Comparison of ENCODE assay signal across 13 cellular contexts in genomic region chr1:169874229-169874628, GRCh38. TPM values are rescaled to one million over a fixed set of nuclear protein-coding genes. Genes with fewer than 3 reads are reported as not detected.
DNase-seq lines count a peak whose midpoint lies in the region; ATAC-seq, FAIRE-seq and TF ChIP-seq lines count a peak whose summit lies in the region.
"Had no signal": no experiment of that assay in that cellular context is flagged by ENCODE, and none has a peak within 500 bp of the region (broad histone marks: within the 10 kb centered on the region; RNA-seq: fewer than 3 reads in every experiment).

No MANE protein-coding gene starts in this region.

- no peaks in the 10 kb centered on the region for H3K79me2 ChIP-seq in HepG2 (ENCODE audit: insufficient read depth, low read length)

- no peak for TF ChIP-seq RAD21 in HepG2 (CRISPR knock-in tag; IDR thresholded peaks at IDR 0.05)

- no peak for TF ChIP-seq CTCF in BJ (IDR thresholded peaks at IDR 0.05; ENCODE audit: insufficient read depth, low read depth, low read length)
- TF ChIP-seq CTCF in HepG2 (CRISPR knock-in tag; IDR thresholded peaks at IDR 0.05) = no peak

- TF ChIP-seq EP300 in HepG2 (IDR thresholded peaks at IDR 0.05; ENCODE audit: low read depth in 2 of 2, low read length in 2 of 2) (no peak), HepG2 (CRISPR knock-in tag; IDR thresholded peaks at IDR 0.05; ENCODE audit: borderline replicate concordance) (no peak)

- CTCF ChIA-PET in BJ (lab: Yijun Ruan, JAX) (no interaction called here), HepG2 (lab: Yijun Ruan, JAX; ENCODE audit: low intra/inter-chr PET ratio, low total read pairs) (no interaction called here)

- no peak for FAIRE-seq in HepG2 (lab: Jason Lieb, UNC)

- intact Hi-C loops in HepG2 (cut with micrococcal nuclease; ENCODE audit: unreplicated experiment) = no loop called here

- H3K9ac ChIP-seq in HepG2 (ENCODE audit: insufficient read depth, low read depth, low read length) = no peak overlapping the region

- in situ Hi-C loops in HepG2 (cut with HindIII; ENCODE audit: extremely low pct_ligation_motif_present, low pct_unique_long_range_greater_than_20kb) = no loop called here

- H3K27me3 ChIP-seq in BJ (ENCODE audit: control insufficient read depth, insufficient read depth, low read length) (no peaks in the 10 kb centered on the region), HepG2 (ENCODE audit: control insufficient read depth in 1 of 2, insufficient read depth in 2 of 2, low read length in 2 of 2) (no peaks in the 10 kb centered on the region), SJCRH30 (no peaks in the 10 kb centered on the region)
- H3K27me3 ChIP-seq: body of pancreas had no signal

- H3K4me3 ChIP-seq in BJ (ENCODE audit: low read depth, low read length) = no peak overlapping the region
- H3K4me3 ChIP-seq in HepG2 (replicated peaks in 1 of 3; ENCODE audit: insufficient read depth in 1 of 3, low read depth in 2 of 3, low read length in 3 of 3) = no peak overlapping the region
- no peak overlapping the region for H3K4me3 ChIP-seq in SJCRH30
- H3K4me3 ChIP-seq: body of pancreas had no signal

- no peak for TF ChIP-seq POLR2A in HepG2 (IDR thresholded peaks at IDR 0.05; ENCODE audit: insufficient read depth in 1 of 2, low read depth in 2 of 2, low read length in 2 of 2)

- H3K4me2 ChIP-seq in HepG2 (ENCODE audit: low read depth, low read length) = no peak overlapping the region

- 96% methylated on average over 3 of the region's 3 CpGs for WGBS in HepG2 (ENCODE audit: low lambda C conversion rate)

- H3K36me3 ChIP-seq in BJ (ENCODE audit: control insufficient read depth, insufficient read depth, low read length) (peaks cover 7% of the 10 kb centered on the region), HepG2 (replicated peaks in 1 of 2; ENCODE audit: control insufficient read depth in 1 of 2, insufficient read depth in 2 of 2, low read length in 2 of 2) (peaks cover 12 to 63% of the 10 kb centered on the region in 2 experiments), SJCRH30 (peaks cover 16% of the 10 kb centered on the region)

- no peaks in the 10 kb centered on the region for H4K20me1 ChIP-seq in HepG2 (ENCODE audit: insufficient read depth, low read length)

- POLR2A ChIA-PET in BJ (lab: Charles Lee) = no interaction called here
- POLR2A ChIA-PET in HepG2 (lab: Yijun Ruan, JAX) = no interaction called here

- peaks cover 12% of the 10 kb centered on the region for H3K4me1 ChIP-seq in HepG2 (ENCODE audit: insufficient read depth, low read length)
- no peaks in the 10 kb centered on the region for H3K4me1 ChIP-seq in SJCRH30
- H3K4me1 ChIP-seq: body of pancreas had no signal

- no TSS peak for BruUV-seq in HepG2 (replicated peaks; lab: Mats Ljungman, UMichigan)

- H3K27ac ChIP-seq in HepG2 (ENCODE audit: extremely low read length, insufficient read depth, low read length) = no peak overlapping the region
- H3K27ac ChIP-seq in SJCRH30 = no peak overlapping the region
- H3K27ac ChIP-seq: body of pancreas had no signal

- DNase-seq in BJ (ENCODE audit: low read depth) (peak; percentile 80), M059J (ENCODE audit: low read depth) (peak; percentile 87), epidermal melanocyte (ENCODE audit: insufficient read length, low spot score) (peak; percentile 30), non-pigmented ciliary epithelial cell (ENCODE audit: low read depth) (peak; percentile 48), HepG2 (ENCODE audit: low spot score) (no peak), DMS53 treated with DMSO at 0.1 percent for 48 hours (lab: John Stamatoyannopoulos, UW; ENCODE audit: unreplicated experiment) (no peak), SJCRH30 (no peak), NCI-H1092 (lab: John Stamatoyannopoulos, UW) (no peak)
- DNase-seq: body of pancreas; CD8-positive, alpha-beta memory T cell; posterior cingulate gyrus; stimulated activated CD4-positive, alpha-beta T cell treated with anti-CD3 and anti-CD28 coated beads, Interleukin-4, amount 100 ng/mL, for 1 hour; stimulated activated naive CD8-positive, alpha-beta T cell treated with anti-CD3 and anti-CD28 coated beads, Interleukin-15, Interleukin-2, amounts not matched to agents 100 U/mL and 50 U/mL, for 24 hours had no signal

- H3K9me3 ChIP-seq in HepG2 (ENCODE audit: low read length) (peaks cover 8% of the 10 kb centered on the region; the same call in 1 of the 2 replicates), SJCRH30 (replicated peaks) (no peaks in the 10 kb centered on the region)
- H3K9me3 ChIP-seq: body of pancreas had no signal

- no peak overlapping the region for H2AFZ ChIP-seq in HepG2 (ENCODE audit: low read length)

- ATAC-seq in HepG2 = no peak
- ATAC-seq: body of pancreas; stimulated activated naive CD8-positive, alpha-beta T cell treated with anti-CD3 and anti-CD28 coated beads, Interleukin-15, Interleukin-2, amounts not matched to agents 100 U/mL and 50 U/mL, for 24 hours had no signal

TF ChIP-seq in HepG2, 621 proteins besides CTCF, POLR2A, EP300 and RAD21:
- TF ChIP-seq ATF1 (CRISPR knock-in tag; IDR thresholded peaks at IDR 0.05) (no peak), ZNF513 (CRISPR knock-in tag; conservative IDR thresholded peaks at IDR 0.05) (no peak), KDM5B (CRISPR knock-in tag; IDR thresholded peaks at IDR 0.05; ENCODE audit: borderline replicate concordance) (no peak), ZNF232 (CRISPR knock-in tag; IDR thresholded peaks at IDR 0.05; ENCODE audit: borderline replicate concordance) (no peak), ZNF878 (CRISPR knock-in tag; IDR thresholded peaks at IDR 0.05) (no peak)

RNA-seq across cellular contexts. Expression of gene SCYL3, which starts 19.5 kb away (rescaled TPM):
- polyA plus RNA-seq in BJ (2011; rRNA removed) (6.1 and 9.3 TPM in 2 replicates), HepG2 (2011; rRNA removed) (3.1 and 3.3 TPM in 2 replicates)
- polyA minus RNA-seq in BJ (2011; rRNA and poly(A)+ RNA removed) = 8.0 and 8.8 TPM in 2 replicates
- 2.9 and 7.8 TPM in 2 replicates for total RNA-seq in M059J (2014; rRNA removed; shearing (Covaris generic))
- 4.9 and 6.3 TPM in 2 replicates for total RNA-seq in HepG2 (2016; rRNA removed; fragmentation: Illumina TruSeq; extraction: Trizol)
- 0.81 and 0.97 TPM in 2 replicates for total RNA-seq in HepG2 (2016; cell fraction: cytosol; rRNA removed; fragmentation: Illumina TruSeq; extraction: Trizol; ENCODE audit: low read depth)
- 5.9 and 6.5 TPM in 2 replicates for total RNA-seq in HepG2 (2016; cell fraction: insoluble cytoplasmic fraction; rRNA removed; fragmentation: Illumina TruSeq; extraction: Trizol)
- total RNA-seq in HepG2 (2016; cell fraction: membrane; rRNA removed; fragmentation: Illumina TruSeq; extraction: Trizol) = 1.8 and 1.9 TPM in 2 replicates
- total RNA-seq in HepG2 (2016; cell fraction: nucleus; rRNA removed; fragmentation: Illumina TruSeq; extraction: Trizol) = 8.7 and 9.9 TPM in 2 replicates
- polyA plus RNA-seq in HepG2 (2011; cell fraction: cytosol; rRNA removed) = 1.6 and 2.4 TPM in 2 replicates
- 3.5 and 4.7 TPM in 2 replicates for polyA plus RNA-seq in HepG2 (2011; cell fraction: nucleus; rRNA removed)
- polyA plus RNA-seq in HepG2 (2012) = 2.6 and 2.9 TPM in 2 replicates
- polyA plus RNA-seq in HepG2 (2016; cell fraction: cytosol; fragmentation: Illumina TruSeq; extraction: Trizol; ENCODE audit: low read depth) = 0.25 and 0.34 TPM in 2 replicates
- polyA plus RNA-seq in HepG2 (2016; cell fraction: insoluble cytoplasmic fraction; fragmentation: Illumina TruSeq; extraction: Trizol; ENCODE audit: low read depth) = 4.7 and 4.9 TPM in 2 replicates
- 0.63 and 0.68 TPM in 2 replicates for polyA plus RNA-seq in HepG2 (2016; cell fraction: membrane; fragmentation: Illumina TruSeq; extraction: Trizol; ENCODE audit: low read depth)
- 7.0 and 8.1 TPM in 2 replicates for polyA plus RNA-seq in HepG2 (2016; cell fraction: nucleus; fragmentation: Illumina TruSeq; extraction: Trizol; ENCODE audit: insufficient read depth, low read depth)
- polyA minus RNA-seq in HepG2 (2011; rRNA and poly(A)+ RNA removed; ENCODE audit: low replicate concordance) = 4.8 and 7.2 TPM in 2 replicates
- 1.9 and 2.0 TPM in 2 replicates for polyA minus RNA-seq in HepG2 (2011; cell fraction: cytosol; rRNA and poly(A)+ RNA removed)
- polyA minus RNA-seq in HepG2 (2011; cell fraction: nucleus; rRNA and poly(A)+ RNA removed) = 14.9 and 18.6 TPM in 2 replicates
- 3.7 and 4.6 TPM in 2 replicates for total RNA-seq in SJCRH30 (2014; rRNA removed; shearing (Covaris generic))

Comparison
In these comparisons a context has a peak if more than half of its experiments do, and no peak if none do; other contexts are left out.
1. DNase-seq: peak in BJ (single experiment), M059J (single experiment), epidermal melanocyte (single experiment) and non-pigmented ciliary epithelial cell (single experiment); none in HepG2 (single experiment), DMS53 treated with DMSO at 0.1 percent for 48 hours (single experiment), SJCRH30 (0 of 2) and NCI-H1092 (single experiment).